11 cellular contexts compared by ENCODE assay signal in genomic region chr3:143433787-143434378, GRCh38.
DNase-seq lines count a peak whose midpoint lies in the region; ATAC-seq and TF ChIP-seq lines count a peak whose summit lies in the region.
"Had no signal": no experiment of that assay in that cellular context is flagged by ENCODE, and none has a peak within 500 bp of the region (broad histone marks: within the 10 kb centered on the region; RNA-seq: fewer than 3 reads in every experiment).

No MANE protein-coding gene starts in this region.

- H3K27ac ChIP-seq in cardiac muscle cell (no peak overlapping the region), adrenal gland (no peak overlapping the region)
- H3K27ac ChIP-seq: thoracic aorta had no signal

- 76 to 79% (median 78%) methylated on average over 4 of the region's 4 CpGs for WGBS in adrenal gland, 4 donors

- H3K9me3 ChIP-seq in cardiac muscle cell (ENCODE audit: low read depth) (no peaks in the 10 kb centered on the region), adrenal gland (replicated peaks in 1 of 3) (no peaks in the 10 kb centered on the region)
- H3K9me3 ChIP-seq: thoracic aorta had no signal

- no peaks in the 10 kb centered on the region for H3K36me3 ChIP-seq in cardiac muscle cell
- no peaks in the 10 kb centered on the region for H3K36me3 ChIP-seq in adrenal gland (replicated peaks in 1 of 2)
- H3K36me3 ChIP-seq: thoracic aorta had no signal

- H3K4me1 ChIP-seq in cardiac muscle cell (ENCODE audit: low read depth) (peaks cover 5% of the 10 kb centered on the region), adrenal gland (replicated peaks in 1 of 2) (peaks cover 8 to 9% of the 10 kb centered on the region in 2 donors)

- no peak for TF ChIP-seq POLR2A in NB4 (IDR thresholded peaks at IDR 0.05; ENCODE audit: extremely low read depth, insufficient read length)
- TF ChIP-seq POLR2A in erythroblast (IDR thresholded peaks at IDR 0.05; ENCODE audit: low read length): no peak
- no peak for TF ChIP-seq POLR2A in adrenal gland (IDR thresholded peaks at IDR 0.05)

- TF ChIP-seq CTCF in cardiac muscle cell (IDR thresholded peaks at IDR 0.05; ENCODE audit: low read depth, low read length) (peak; percentile 41), NB4 (IDR thresholded peaks at IDR 0.05; ENCODE audit: low read depth, low read length) (peak; percentile 58), adrenal gland (IDR thresholded peaks at IDR 0.05) (peak in 2 of 6 experiments; percentile 21 to 25)

- intact Hi-C loops in left cardiac atrium (cut with DNase I): no loop called here
- intact Hi-C loops in adrenal gland (cut with DNase I): no loop called here

- H3K4me3 ChIP-seq in cardiac muscle cell (no peak overlapping the region), NB4 (ENCODE audit: low read depth, low read length) (no peak overlapping the region), adrenal gland (no peak overlapping the region)
- H3K4me3 ChIP-seq: thoracic aorta had no signal

- ATAC-seq in left cardiac atrium (no peak), GM21381 (IDR thresholded peaks at IDR 0.05; ENCODE audit: unreplicated experiment) (no peak), HG03460 (IDR thresholded peaks at IDR 0.05; ENCODE audit: unreplicated experiment) (no peak)
- no peak for ATAC-seq in stimulated activated naive CD8-positive, alpha-beta T cell treated with anti-CD3 and anti-CD28 coated beads, Interleukin-15, Interleukin-2, amounts not matched to agents 100 U/mL and 50 U/mL, for 24 hours

- DNase-seq in cardiac muscle cell (ENCODE audit: low read depth in 1 of 2, low spot score in 1 of 2) (no peak), left cardiac atrium (no peak), NB4 (ENCODE audit: low read depth) (peak; percentile 47), erythroblast (lab: John Stamatoyannopoulos, UW) (peak; percentile 50 to 56), adrenal gland (no peak)
- peak; percentile 50 for DNase-seq in stimulated activated naive CD8-positive, alpha-beta T cell treated with anti-CD3 and anti-CD28 coated beads, Interleukin-15, Interleukin-2, amounts not matched to agents 100 U/mL and 50 U/mL, for 24 hours
- DNase-seq: GF-D8, NCI-H446 had no signal

- no peaks in the 10 kb centered on the region for H3K27me3 ChIP-seq in cardiac muscle cell
- H3K27me3 ChIP-seq in adrenal gland: no peaks in the 10 kb centered on the region

Comparison
In these comparisons a context has a peak if more than half of its experiments do, and no peak if none do; other contexts are left out.
1. DNase-seq: peak in NB4 (single experiment), erythroblast (2 of 2) and stimulated activated naive CD8-positive, alpha-beta T cell treated with anti-CD3 and anti-CD28 coated beads, Interleukin-15, Interleukin-2, amounts not matched to agents 100 U/mL and 50 U/mL, for 24 hours (single experiment); none in cardiac muscle cell (0 of 2), left cardiac atrium (single experiment) and adrenal gland (0 of 7).